In genomic region chr7:151925446-151926335, GRCh38 we compare ENCODE assay signal across 9 cellular contexts. TPM values are rescaled to one million over a fixed set of nuclear protein-coding genes. Genes with fewer than 3 reads are reported as not detected.
DNase-seq lines count a peak whose midpoint lies in the region; ATAC-seq and TF ChIP-seq lines count a peak whose summit lies in the region.
"Had no signal": no experiment of that assay in that cellular context is flagged by ENCODE, and none has a peak within 500 bp of the region (broad histone marks: within the 10 kb centered on the region; RNA-seq: fewer than 3 reads in every experiment).

No MANE protein-coding gene starts in this region.

- H3K36me3 ChIP-seq in esophagus muscularis mucosa (no peaks in the 10 kb centered on the region), prostate gland (no peaks in the 10 kb centered on the region)

- no peak for TF ChIP-seq EP300 in esophagus muscularis mucosa (IDR thresholded peaks at IDR 0.05)

- no peak overlapping the region for H3K4me3 ChIP-seq in esophagus muscularis mucosa
- no peak overlapping the region for H3K4me3 ChIP-seq in prostate gland

- intact Hi-C loops in esophagus muscularis mucosa (cut with DNase I): no loop called here
- intact Hi-C loops in prostate gland (cut with DNase I): no loop called here

- H3K27me3 ChIP-seq in esophagus muscularis mucosa (peaks cover 0 to 5% (median 0%) of the 10 kb centered on the region in 4 donors), prostate gland (replicated peaks; ENCODE audit: insufficient read depth) (no peaks in the 10 kb centered on the region)

- peak overlapping the region; percentile 16 to 50 (median 40) for H3K27ac ChIP-seq in esophagus muscularis mucosa (replicated peaks in 1 of 4)
- peak overlapping the region; percentile 86 for H3K27ac ChIP-seq in prostate gland
- no peak overlapping the region for H3K27ac ChIP-seq in RWPE1

- TF ChIP-seq POLR2A in esophagus muscularis mucosa (IDR thresholded peaks at IDR 0.05; ENCODE audit: low read depth) (no peak), prostate gland (IDR thresholded peaks at IDR 0.05) (peak; percentile 21)

- ATAC-seq in GM21515 (IDR thresholded peaks at IDR 0.05; ENCODE audit: unreplicated experiment): peak; percentile 47
- ATAC-seq in GM18861 (IDR thresholded peaks at IDR 0.05; ENCODE audit: unreplicated experiment): no peak

- DNase-seq in AML-193 (lab: John Stamatoyannopoulos, UW) (peak; percentile 77 to 84), NCI-H748 (lab: John Stamatoyannopoulos, UW; ENCODE audit: unreplicated experiment) (peak; percentile 86), esophagus muscularis mucosa (ENCODE audit: extremely low spot score) (no peak), prostate gland (ENCODE audit: low spot score) (peak; percentile 85), RWPE1 (ENCODE audit: low spot score) (no peak), 8988T (no peak)

- H3K9me3 ChIP-seq in esophagus muscularis mucosa (no peaks in the 10 kb centered on the region), prostate gland (no peaks in the 10 kb centered on the region)

- WGBS in esophagus muscularis mucosa: 61% methylated on average over 22 of the region's 22 CpGs
- 46% methylated on average over 21 of the region's 22 CpGs for WGBS in prostate gland

- H3K4me1 ChIP-seq in esophagus muscularis mucosa: peaks cover 0 to 10% (median 0%) of the 10 kb centered on the region in 4 donors
- peaks cover 10% of the 10 kb centered on the region for H3K4me1 ChIP-seq in prostate gland (replicated peaks)

- no peak for TF ChIP-seq CTCF in esophagus muscularis mucosa (IDR thresholded peaks at IDR 0.05)
- no peak for TF ChIP-seq CTCF in prostate gland (IDR thresholded peaks at IDR 0.05)
- no peak for TF ChIP-seq CTCF in RWPE1 (conservative IDR thresholded peaks at IDR 0.05; ENCODE audit: low read depth)

- POLR2A ChIA-PET in RWPE1 (lab: Yijun Ruan, JAX; ENCODE audit: low non-redundant PET): no interaction called here

- CTCF ChIA-PET in RWPE1 (lab: Yijun Ruan, JAX): no interaction called here

RNA-seq across cellular contexts. Expression of gene GALNTL5, which starts 30.6 kb away (rescaled TPM):
- total RNA-seq in esophagus muscularis mucosa (not detected), prostate gland (1 to 10 TPM in 1 of 2 donors, not detected in 1; 9.3 TPM)
- total RNA-seq: temporal lobe had no signal

RNA-seq across cellular contexts. Expression of gene PRKAG2, which starts 48.8 kb away (rescaled TPM):
- total RNA-seq in esophagus muscularis mucosa (10 to 100 TPM; 51.3 to 97.2 (median 77.5) TPM), prostate gland (10 to 100 TPM; 31.6 to 38.1 TPM)

Comparison
In these comparisons a context has a peak if more than half of its experiments do, and no peak if none do; other contexts are left out.
1. DNase-seq: peak in AML-193 (2 of 2), NCI-H748 (single experiment) and prostate gland (single experiment); none in esophagus muscularis mucosa (single experiment), RWPE1 (single experiment) and 8988T (single experiment).